8 cellular contexts compared by ENCODE assay signal in the genomic region with DNA sequence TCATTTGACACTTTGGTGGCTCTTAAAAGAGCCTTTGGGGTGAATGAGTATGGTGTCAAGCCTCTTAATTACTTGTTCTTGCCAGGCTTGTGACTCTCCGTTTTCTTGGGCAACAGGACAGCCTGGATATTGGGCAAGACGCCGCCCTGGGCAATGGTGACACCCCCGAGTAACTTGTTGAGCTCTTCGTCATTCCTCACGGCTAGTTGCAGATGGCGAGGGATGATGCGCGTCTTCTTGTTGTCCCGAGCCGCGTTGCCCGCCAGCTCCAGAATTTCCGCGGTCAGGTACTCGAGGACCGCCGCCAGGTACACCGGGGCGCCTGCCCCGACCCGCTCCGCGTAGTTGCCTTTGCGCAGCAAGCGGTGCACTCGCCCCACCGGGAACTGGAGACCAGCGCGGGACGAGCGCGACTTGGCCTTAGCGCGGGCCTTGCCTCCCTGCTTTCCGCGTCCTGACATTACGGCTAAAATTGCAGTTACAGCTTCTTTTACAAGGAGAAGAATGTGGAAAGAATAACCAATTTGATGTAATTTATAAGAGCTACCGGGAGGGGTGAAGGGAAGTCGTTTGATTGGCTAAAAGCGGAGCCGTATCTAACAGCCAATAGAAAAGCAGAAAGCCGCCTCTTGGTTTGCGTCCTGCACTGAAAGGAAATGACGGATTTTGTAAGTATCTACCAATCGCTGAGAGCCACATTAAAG. TPM values are rescaled to one million over a fixed set of nuclear protein-coding genes. Genes with fewer than 3 reads are reported as not detected.
DNase-seq lines count a peak whose midpoint lies in the region; ATAC-seq and TF ChIP-seq lines count a peak whose summit lies in the region.

No MANE protein-coding gene starts in this region.

- TF ChIP-seq EP300 in ovary (IDR thresholded peaks at IDR 0.05) = no peak
- TF ChIP-seq EP300 in tibial nerve (IDR thresholded peaks at IDR 0.05) = peak; percentile 55 to 100

- intact Hi-C loops in Right ventricle myocardium superior (cut with DNase I) = no loop called here
- intact Hi-C loops in ovary (cut with DNase I) = no loop called here

- peak overlapping the region; percentile 96 to 99 for H3K27ac ChIP-seq in ovary
- H3K27ac ChIP-seq in tibial nerve = peak overlapping the region; percentile 95 to 100 (median 100)

- H3K27ac Mint-ChIP-seq in activated naive CD8-positive, alpha-beta T cell treated with anti-CD3 and anti-CD28 coated beads for 36 hours = no peak overlapping the region

- H3K36me3 Mint-ChIP-seq in activated naive CD8-positive, alpha-beta T cell treated with anti-CD3 and anti-CD28 coated beads for 36 hours = no peaks in the 10 kb centered on the region

- DNase-seq in GM10266 (ENCODE audit: extremely low spot score) = peak; percentile 84
- DNase-seq in NCI-H1092 treated with DMSO at 0.1 percent for 48 hours (lab: John Stamatoyannopoulos, UW) = peak; percentile 100
- DNase-seq in activated naive CD8-positive, alpha-beta T cell treated with anti-CD3 and anti-CD28 coated beads for 36 hours = peak; percentile 82
- DNase-seq in Right ventricle myocardium superior = peak; percentile 71
- DNase-seq in ovary = peak; percentile 78 to 89 (median 83)
- peak; percentile 61 to 88 for DNase-seq in tibial nerve (ENCODE audit: low spot score in 2 of 2)

- H3K9me3 Mint-ChIP-seq in activated naive CD8-positive, alpha-beta T cell treated with anti-CD3 and anti-CD28 coated beads for 36 hours = peaks cover 2% of the 10 kb centered on the region

- no peaks in the 10 kb centered on the region for H3K27me3 Mint-ChIP-seq in activated naive CD8-positive, alpha-beta T cell treated with anti-CD3 and anti-CD28 coated beads for 36 hours

- no peak overlapping the region for H3K4me3 Mint-ChIP-seq in activated naive CD8-positive, alpha-beta T cell treated with anti-CD3 and anti-CD28 coated beads for 36 hours

- H3K4me1 ChIP-seq in ovary (ENCODE audit: insufficient read depth) (peaks cover 2% of the 10 kb centered on the region), tibial nerve (peaks cover 0 to 26% (median 14%) of the 10 kb centered on the region in 4 donors)

- H3K27me3 ChIP-seq in ovary = no peaks in the 10 kb centered on the region
- H3K27me3 ChIP-seq in tibial nerve = no peaks in the 10 kb centered on the region

- peak; percentile 96 for TF ChIP-seq POLR2A in ovary (IDR thresholded peaks at IDR 0.05)
- peak; percentile 88 to 90 for TF ChIP-seq POLR2A in tibial nerve (IDR thresholded peaks at IDR 0.05)

- TF ChIP-seq CTCF in GM10266 (IDR thresholded peaks at IDR 0.05; ENCODE audit: control insufficient read depth, insufficient read depth, low read depth, missing control alignments) = no peak
- TF ChIP-seq CTCF in ovary (IDR thresholded peaks at IDR 0.05) = peak; percentile 4 to 46 (median 34)
- peak in 2 of 5 experiments; percentile 24 to 34 for TF ChIP-seq CTCF in tibial nerve (IDR thresholded peaks at IDR 0.05)

- H3K36me3 ChIP-seq in ovary (no peaks in the 10 kb centered on the region), tibial nerve (no peaks in the 10 kb centered on the region)

- H3K9me3 ChIP-seq in ovary (no peaks in the 10 kb centered on the region), tibial nerve (no peaks in the 10 kb centered on the region)

- ATAC-seq in HG02610 (IDR thresholded peaks at IDR 0.05; ENCODE audit: unreplicated experiment) (peak; percentile 51), SK-N-SH treated with all-trans-retinoic acid at 6 μM for 48 hours (peak; percentile 67), Right ventricle myocardium superior (ENCODE audit: poor library complexity) (peak; percentile 73)

- WGBS in ovary, 3 donors = 0% methylated on average over 43 to 46 of the region's 46 CpGs
- 1% methylated on average over 36 to 46 of the region's 46 CpGs for WGBS in tibial nerve, 2 donors

- peaks cover 3% of the 10 kb centered on the region for H3K4me1 Mint-ChIP-seq in activated naive CD8-positive, alpha-beta T cell treated with anti-CD3 and anti-CD28 coated beads for 36 hours

- H3K4me3 ChIP-seq in ovary (peak overlapping the region; percentile 60), tibial nerve (peak overlapping the region; percentile 63 to 89 (median 78))

TF ChIP-seq in SK-N-SH treated with all-trans-retinoic acid at 6 μM for 48 hours, 23 proteins besides CTCF, POLR2A, EP300 and RAD21 (continues in another document):
- TF ChIP-seq, protein P1, sequence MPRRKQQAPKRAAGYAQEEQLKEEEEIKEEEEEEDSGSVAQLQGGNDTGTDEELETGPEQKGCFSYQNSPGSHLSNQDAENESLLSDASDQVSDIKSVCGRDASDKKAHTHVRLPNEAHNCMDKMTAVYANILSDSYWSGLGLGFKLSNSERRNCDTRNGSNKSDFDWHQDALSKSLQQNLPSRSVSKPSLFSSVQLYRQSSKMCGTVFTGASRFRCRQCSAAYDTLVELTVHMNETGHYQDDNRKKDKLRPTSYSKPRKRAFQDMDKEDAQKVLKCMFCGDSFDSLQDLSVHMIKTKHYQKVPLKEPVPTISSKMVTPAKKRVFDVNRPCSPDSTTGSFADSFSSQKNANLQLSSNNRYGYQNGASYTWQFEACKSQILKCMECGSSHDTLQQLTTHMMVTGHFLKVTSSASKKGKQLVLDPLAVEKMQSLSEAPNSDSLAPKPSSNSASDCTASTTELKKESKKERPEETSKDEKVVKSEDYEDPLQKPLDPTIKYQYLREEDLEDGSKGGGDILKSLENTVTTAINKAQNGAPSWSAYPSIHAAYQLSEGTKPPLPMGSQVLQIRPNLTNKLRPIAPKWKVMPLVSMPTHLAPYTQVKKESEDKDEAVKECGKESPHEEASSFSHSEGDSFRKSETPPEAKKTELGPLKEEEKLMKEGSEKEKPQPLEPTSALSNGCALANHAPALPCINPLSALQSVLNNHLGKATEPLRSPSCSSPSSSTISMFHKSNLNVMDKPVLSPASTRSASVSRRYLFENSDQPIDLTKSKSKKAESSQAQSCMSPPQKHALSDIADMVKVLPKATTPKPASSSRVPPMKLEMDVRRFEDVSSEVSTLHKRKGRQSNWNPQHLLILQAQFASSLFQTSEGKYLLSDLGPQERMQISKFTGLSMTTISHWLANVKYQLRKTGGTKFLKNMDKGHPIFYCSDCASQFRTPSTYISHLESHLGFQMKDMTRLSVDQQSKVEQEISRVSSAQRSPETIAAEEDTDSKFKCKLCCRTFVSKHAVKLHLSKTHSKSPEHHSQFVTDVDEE (CRISPR knock-in tag; IDR thresholded peaks at IDR 0.05) = no peak
- TF ChIP-seq, protein P2, sequence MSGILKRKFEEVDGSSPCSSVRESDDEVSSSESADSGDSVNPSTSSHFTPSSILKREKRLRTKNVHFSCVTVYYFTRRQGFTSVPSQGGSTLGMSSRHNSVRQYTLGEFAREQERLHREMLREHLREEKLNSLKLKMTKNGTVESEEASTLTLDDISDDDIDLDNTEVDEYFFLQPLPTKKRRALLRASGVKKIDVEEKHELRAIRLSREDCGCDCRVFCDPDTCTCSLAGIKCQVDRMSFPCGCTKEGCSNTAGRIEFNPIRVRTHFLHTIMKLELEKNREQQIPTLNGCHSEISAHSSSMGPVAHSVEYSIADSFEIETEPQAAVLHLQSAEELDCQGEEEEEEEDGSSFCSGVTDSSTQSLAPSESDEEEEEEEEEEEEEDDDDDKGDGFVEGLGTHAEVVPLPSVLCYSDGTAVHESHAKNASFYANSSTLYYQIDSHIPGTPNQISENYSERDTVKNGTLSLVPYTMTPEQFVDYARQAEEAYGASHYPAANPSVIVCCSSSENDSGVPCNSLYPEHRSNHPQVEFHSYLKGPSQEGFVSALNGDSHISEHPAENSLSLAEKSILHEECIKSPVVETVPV (CRISPR knock-in tag; IDR thresholded peaks at IDR 0.05) = no peak
- TF ChIP-seq ZNF8 (CRISPR knock-in tag; IDR thresholded peaks at IDR 0.05) (no peak), GLIS3 (CRISPR knock-in tag; IDR thresholded peaks at IDR 0.05) (0 out of 2 replicates have a peak, but pooled peaks have one; percentile 53), ISL1 (CRISPR knock-in tag; IDR thresholded peaks at IDR 0.05) (no peak), TOX (CRISPR knock-in tag; IDR thresholded peaks at IDR 0.05; ENCODE audit: borderline replicate concordance) (0 out of 2 replicates have a peak, but pooled peaks have one; percentile 27), ZC3H10 (CRISPR knock-in tag; IDR thresholded peaks at IDR 0.05) (0 out of 2 replicates have a peak, but pooled peaks have one; percentile 14), ZNF565 (CRISPR knock-in tag; conservative IDR thresholded peaks at IDR 0.05; ENCODE audit: low read depth) (no peak)
- TF ChIP-seq, protein P3, sequence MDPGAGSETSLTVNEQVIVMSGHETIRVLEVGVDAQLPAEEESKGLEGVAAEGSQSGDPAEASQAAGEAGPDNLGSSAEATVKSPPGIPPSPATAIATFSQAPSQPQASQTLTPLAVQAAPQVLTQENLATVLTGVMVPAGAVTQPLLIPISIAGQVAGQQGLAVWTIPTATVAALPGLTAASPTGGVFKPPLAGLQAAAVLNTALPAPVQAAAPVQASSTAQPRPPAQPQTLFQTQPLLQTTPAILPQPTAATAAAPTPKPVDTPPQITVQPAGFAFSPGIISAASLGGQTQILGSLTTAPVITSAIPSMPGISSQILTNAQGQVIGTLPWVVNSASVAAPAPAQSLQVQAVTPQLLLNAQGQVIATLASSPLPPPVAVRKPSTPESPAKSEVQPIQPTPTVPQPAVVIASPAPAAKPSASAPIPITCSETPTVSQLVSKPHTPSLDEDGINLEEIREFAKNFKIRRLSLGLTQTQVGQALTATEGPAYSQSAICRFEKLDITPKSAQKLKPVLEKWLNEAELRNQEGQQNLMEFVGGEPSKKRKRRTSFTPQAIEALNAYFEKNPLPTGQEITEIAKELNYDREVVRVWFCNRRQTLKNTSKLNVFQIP (CRISPR knock-in tag; IDR thresholded peaks at IDR 0.05; ENCODE audit: borderline replicate concordance, low read depth) = no peak

RNA-seq across cellular contexts. Expression of a gene that starts 11.8 kb away (rescaled TPM):
- total RNA-seq in activated naive CD8-positive, alpha-beta T cell treated with anti-CD3 and anti-CD28 coated beads for 36 hours = 10 to 100 TPM; 20.6 to 22.6 TPM
- 16.9 TPM for total RNA-seq in Right ventricle myocardium superior
- total RNA-seq in ovary = 10 to 100 TPM; 11.6 to 36.5 (median 16.1) TPM
- 10 to 100 TPM; 13.6 to 30.1 TPM for polyA plus RNA-seq in ovary
- total RNA-seq in tibial nerve = 10 to 100 TPM; 28.5 to 81.9 (median 57.8) TPM

RNA-seq across cellular contexts. Expression of a gene that starts 30.0 kb away (rescaled TPM):
- 10 to 100 TPM; 12.5 to 12.8 TPM for total RNA-seq in activated naive CD8-positive, alpha-beta T cell treated with anti-CD3 and anti-CD28 coated beads for 36 hours
- total RNA-seq in Right ventricle myocardium superior (0.32 TPM), ovary (1 to 10 TPM; 1.2 to 7.7 (median 3.2) TPM), tibial nerve (1 to 10 TPM in 2 of 4 donors, under 1 TPM in 2; 0.66 to 2.7 (median 1.8) TPM)
- polyA plus RNA-seq in ovary = 1 to 10 TPM; 3.2 to 7.9 TPM

RNA-seq across cellular contexts. Expression of a gene that starts 40.0 kb away (rescaled TPM):
- 100 to 1,000 TPM; 111 to 112 TPM for total RNA-seq in activated naive CD8-positive, alpha-beta T cell treated with anti-CD3 and anti-CD28 coated beads for 36 hours
- total RNA-seq in Right ventricle myocardium superior = 22.8 TPM
- 10 to 100 TPM in 5 of 7 donors, 1 to 10 TPM in 2; 9.2 to 70.2 (median 57.8) TPM for total RNA-seq in ovary
- 10 to 100 TPM; 35.8 to 91.4 TPM for polyA plus RNA-seq in ovary
- 10 to 100 TPM in 2 of 4 donors, 1 to 10 TPM in 2; 6.3 to 14.3 (median 9.7) TPM for total RNA-seq in tibial nerve

RNA-seq across cellular contexts. Expression of a gene that starts 49.1 kb away (rescaled TPM):
- 1 to 10 TPM in 1 of 2 experiments, under 1 TPM in 1; 0.94 to 1.8 TPM for total RNA-seq in activated naive CD8-positive, alpha-beta T cell treated with anti-CD3 and anti-CD28 coated beads for 36 hours
- total RNA-seq in Right ventricle myocardium superior (2.0 TPM), ovary (10 to 100 TPM; 20.2 to 51.5 (median 34.6) TPM), tibial nerve (10 to 100 TPM; 10.3 to 21.4 (median 13.6) TPM)
- 10 to 100 TPM; 19.1 to 33.0 TPM for polyA plus RNA-seq in ovary

Comparison
In these comparisons a context has a peak if more than half of its experiments do, and no peak if none do; other contexts are left out.
1. Peak in every context shown above with its lines: DNase-seq, ATAC-seq, H3K4me3 ChIP-seq and H3K27ac ChIP-seq.